In the genomic region with DNA sequence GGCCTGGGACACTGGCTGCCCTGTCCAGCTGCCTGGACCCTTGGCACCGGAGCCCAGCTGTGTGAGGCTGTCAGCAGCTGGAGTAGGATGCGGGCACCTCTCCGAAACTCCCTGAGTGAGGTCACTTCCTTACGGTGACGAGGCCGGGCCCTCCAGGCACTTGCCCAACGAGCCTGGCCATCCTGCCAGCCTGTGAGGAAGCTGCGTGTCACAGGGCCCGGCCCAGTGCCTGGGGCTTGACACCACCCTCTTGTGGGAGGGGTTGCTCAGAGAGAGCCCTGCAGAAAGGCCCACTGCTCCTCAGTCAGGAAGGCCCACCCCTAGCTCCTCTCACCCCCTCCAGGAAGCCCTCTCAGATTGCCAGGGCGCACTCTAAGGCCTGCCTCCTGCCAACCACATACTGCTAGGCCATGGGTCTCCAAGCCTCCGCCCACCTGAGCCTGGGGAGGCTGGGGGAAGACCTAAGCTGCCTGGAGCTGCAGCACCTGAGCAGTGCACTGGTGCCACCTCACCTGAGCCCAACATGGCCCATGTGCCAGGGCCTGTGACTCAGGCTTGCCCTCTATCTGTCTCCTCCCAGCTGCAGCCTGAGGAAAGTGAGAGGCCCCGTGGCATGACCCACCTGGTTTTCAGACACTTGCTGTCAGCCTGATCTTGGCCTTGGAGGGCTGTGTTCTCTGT, we compare ENCODE assay signal across 8 cellular contexts. TPM values are rescaled to one million over a fixed set of nuclear protein-coding genes. Genes with fewer than 3 reads are reported as not detected.
DNase-seq lines count a peak whose midpoint lies in the region; ATAC-seq, FAIRE-seq and TF ChIP-seq lines count a peak whose summit lies in the region.

No MANE protein-coding gene starts in this region.

- H3K4me1 ChIP-seq in Peyer's patch (peaks cover 0 to 22% (median 14%) of the 10 kb centered on the region in 4 donors), K562 (replicated peaks in 1 of 2; ENCODE audit: control insufficient read depth in 2 of 2, insufficient read depth in 2 of 2, low read length in 2 of 2) (peaks cover 6 to 48% of the 10 kb centered on the region in 2 experiments; a peak in 4 of 5 replicates), upper lobe of left lung (peaks cover 20 to 39% (median 28%) of the 10 kb centered on the region in 4 donors)

- no peak for TF ChIP-seq RAD21 in K562 (CRISPR knock-in tag; conservative IDR thresholded peaks at IDR 0.05 in 1 of 2, IDR thresholded peaks at IDR 0.05 in 1 of 2)

- H3K9me3 ChIP-seq in Peyer's patch (peaks cover 0 to 6% (median 2%) of the 10 kb centered on the region in 4 donors), K562 (replicated peaks; ENCODE audit: control insufficient read depth, insufficient read depth, low read depth, low read length) (peaks cover 6% of the 10 kb centered on the region), upper lobe of left lung (peaks cover 0 to 7% (median 4%) of the 10 kb centered on the region in 4 donors)

- peaks cover 3% of the 10 kb centered on the region; the same call in 1 of the 2 replicates for H4K20me1 ChIP-seq in K562 (replicated peaks; ENCODE audit: control insufficient read depth, insufficient read depth, low read length)

- TF ChIP-seq EP300 in K562 (IDR thresholded peaks at IDR 0.05; ENCODE audit: low read length) (no peak), upper lobe of left lung (IDR thresholded peaks at IDR 0.05) (no peak)

- no peaks in the 10 kb centered on the region for H3K27me3 ChIP-seq in Peyer's patch
- no peaks in the 10 kb centered on the region for H3K27me3 ChIP-seq in K562 (ENCODE audit: control insufficient read depth in 2 of 2, insufficient read depth in 2 of 2, low read length in 2 of 2)
- H3K27me3 ChIP-seq in kidney epithelial cell (ENCODE audit: control insufficient read depth, insufficient read depth, low read length), result no peaks in the 10 kb centered on the region
- peaks cover 0 to 12% (median 0%) of the 10 kb centered on the region in 4 donors for H3K27me3 ChIP-seq in upper lobe of left lung

- POLR2A ChIA-PET in K562 (lab: Yijun Ruan, JAX), result interaction anchor here (0.6 to 1.6 kb wide), 4 partner anchors 10 to 49 kb away, joined by 3 to 6 read pairs (median 3); no protein-coding TSS in a partner anchor

- no peak for TF ChIP-seq CTCF in Peyer's patch (IDR thresholded peaks at IDR 0.05)
- TF ChIP-seq CTCF in K562 (IDR thresholded peaks at IDR 0.05 in 2 of 3, conservative IDR thresholded peaks at IDR 0.05 in 1 of 3; ENCODE audit: insufficient read depth in 2 of 3, low read depth in 1 of 3, low read length in 3 of 3), result no peak
- no peak for TF ChIP-seq CTCF in kidney epithelial cell (IDR thresholded peaks at IDR 0.05; ENCODE audit: insufficient read depth, low read length, poor library complexity, severe bottlenecking)
- no peak for TF ChIP-seq CTCF in upper lobe of left lung (IDR thresholded peaks at IDR 0.05)

- 74% methylated on average over 12 of the region's 12 CpGs for WGBS in K562 (ENCODE audit: insufficient coverage, low coverage, missing lambda C conversion rate)
- 20 to 40% methylated on average over 1 to 11 of the region's 12 CpGs for WGBS in upper lobe of left lung, 2 donors

- no peak for TF ChIP-seq POLR2A in Peyer's patch (IDR thresholded peaks at IDR 0.05)
- TF ChIP-seq POLR2A in K562 (conservative IDR thresholded peaks at IDR 0.05), result no peak
- TF ChIP-seq POLR2A in upper lobe of left lung (IDR thresholded peaks at IDR 0.05), result peak in 1 of 4 donors; percentile 49

- no peak overlapping the region for H3K27ac ChIP-seq in Peyer's patch
- no peak overlapping the region for H3K27ac ChIP-seq in K562 (ENCODE audit: extremely low read depth, low read depth, low read length)
- H3K27ac ChIP-seq in upper lobe of left lung, result peak overlapping the region in 3 of 4 donors; percentile 13 to 72 (median 23)

- no peak for FAIRE-seq in K562 (lab: Jason Lieb, UNC)

- H3K79me2 ChIP-seq in K562 (ENCODE audit: control insufficient read depth, insufficient read depth, low read length), result peaks cover 6% of the 10 kb centered on the region; the same call in 1 of the 3 replicates

- no peaks in the 10 kb centered on the region for H3K9me1 ChIP-seq in K562 (ENCODE audit: control insufficient read depth, insufficient read depth, low read length)

- H3K4me2 ChIP-seq in K562 (ENCODE audit: insufficient read depth, low read length), result no peak overlapping the region

- H3K9ac ChIP-seq in K562 (ENCODE audit: insufficient read depth in 1 of 2, low read depth in 2 of 2, low read length in 2 of 2), result peak overlapping the region in 1 of 2 experiments; percentile 67; a peak in 2 of 4 replicates

- CTCF ChIA-PET in K562 (lab: Yijun Ruan, JAX; ENCODE audit: low intra/inter-chr PET ratio), result interaction anchor here (1.0 kb wide), 1 partner anchor 88 kb away, joined by 3 read pairs; no protein-coding TSS in a partner anchor

- no TSS peak for BruUV-seq in K562 (replicated peaks; lab: Mats Ljungman, UMichigan)

- no peaks in the 10 kb centered on the region for H3K36me3 ChIP-seq in Peyer's patch
- H3K36me3 ChIP-seq in K562 (ENCODE audit: control insufficient read depth, insufficient read depth, low read length), result no peaks in the 10 kb centered on the region
- H3K36me3 ChIP-seq in kidney epithelial cell (ENCODE audit: control insufficient read depth, insufficient read depth, low read length), result no peaks in the 10 kb centered on the region
- no peaks in the 10 kb centered on the region for H3K36me3 ChIP-seq in upper lobe of left lung

- no peak overlapping the region for H2AFZ ChIP-seq in K562 (ENCODE audit: low read depth, low read length)

- H3K4me3 ChIP-seq in Peyer's patch (no peak overlapping the region), K562 (no peak overlapping the region), kidney epithelial cell (ENCODE audit: low read depth, low read length) (no peak overlapping the region), upper lobe of left lung (no peak overlapping the region)

- in situ Hi-C loops in K562 (cut with MboI), result no loop called here

- no peak for ATAC-seq in K562
- peak; percentile 69 to 80 for ATAC-seq in upper lobe of left lung (ENCODE audit: low FRiP score in 2 of 2)
- ATAC-seq in HG02588 (IDR thresholded peaks at IDR 0.05; ENCODE audit: unreplicated experiment), result no peak

- DNase-seq in activated T-cell treated with anti-CD3 and anti-CD28 coated beads for 48 hours (ENCODE audit: low read depth) (peak; percentile 44), Peyer's patch (peak in 2 of 3 donors; percentile 63 to 69), K562 (ENCODE audit: extremely low read depth in 1 of 4, low spot score in 3 of 4) (no peak), kidney epithelial cell (ENCODE audit: low read depth) (peak; percentile 84), upper lobe of left lung (peak; percentile 91 to 95), midbrain (lab: John Stamatoyannopoulos, UW) (no peak)
- DNase-seq in activated T-cell treated with anti-CD3 and anti-CD28 coated beads, Interleukin-2, amount 50 U/mL, for 1 hour, result no peak

- intact Hi-C loops in K562 (cut with micrococcal nuclease), result no loop called here

RNA-seq across cellular contexts. Expression of gene PHLDA2, which starts 4.3 kb away (rescaled TPM):
- total RNA-seq in Peyer's patch (1 to 10 TPM in 3 of 4 donors, not detected in 1; 4.1 to 6.4 (median 4.9) TPM), K562 (2014; rRNA removed) (14.8 and 26.2 TPM in 2 replicates), K562 (2014; rRNA removed; fragmentation: Illumina TruSeq; extraction: Trizol) (0.70 and 0.76 TPM in 2 replicates), K562 (2015; rRNA removed; fragmentation: Illumina TruSeq; extraction: Trizol) (5.7 and 6.3 TPM in 2 replicates), K562 (2021) (42.4 and 43.2 TPM in 2 replicates), kidney epithelial cell (32.8 and 58.5 TPM in 2 replicates), upper lobe of left lung (10 to 100 TPM in 4 of 6 donors, 1 to 10 TPM in 1, not detected in 1; 8.6 to 38.9 (median 21.0) TPM)
- total RNA-seq in K562 (2011; cell fraction: chromatin; rRNA removed; ENCODE audit: low replicate concordance), result 3.2 and 7.8 TPM in 2 replicates
- total RNA-seq in K562 (2011; cell fraction: nucleolus; rRNA removed), result 13.6 and 14.7 TPM in 2 replicates
- 5.4 and 5.7 TPM in 2 replicates for total RNA-seq in K562 (2011; cell fraction: nucleoplasm; rRNA removed)
- polyA plus RNA-seq in K562 (2011; rRNA removed) (4.7 and 4.9 TPM in 2 replicates), K562 (2014; fragmentation: Illumina TruSeq; extraction: Trizol) (4.0 and 24.8 TPM in 2 replicates), K562 (2014; fragmentation: Nextera tagmentation; extraction: Ambion mirVana) (under 1 TPM; 0.43 to 0.87 TPM), K562 (2014; rRNA removed) (33.6 and 37.8 TPM in 2 replicates)
- polyA plus RNA-seq in K562 (2011; cell fraction: cytosol; rRNA removed), result 19.3 and 101 TPM in 2 replicates
- polyA plus RNA-seq in K562 (2011; cell fraction: nucleus; rRNA removed), result 10.5 and 21.0 TPM in 2 replicates
- 26.8 and 31.0 TPM in 2 replicates for polyA plus RNA-seq in K562 (2012)
- polyA minus RNA-seq in K562 (2011; rRNA and poly(A)+ RNA removed), result 0.84 and 1.1 TPM in 2 replicates
- 14.8 and 27.2 TPM in 2 replicates for polyA minus RNA-seq in K562 (2011; cell fraction: cytosol; rRNA and poly(A)+ RNA removed)
- 11.8 and 14.1 TPM in 2 replicates for polyA minus RNA-seq in K562 (2011; cell fraction: nucleus; rRNA and poly(A)+ RNA removed)

RNA-seq across cellular contexts. Expression of gene CDKN1C, which starts 47.9 kb away (rescaled TPM):
- total RNA-seq in Peyer's patch, result 10 to 100 TPM in 2 of 4 donors, 1 to 10 TPM in 2; 6.1 to 22.3 (median 11.1) TPM
- 7.1 and 13.9 TPM in 2 replicates for total RNA-seq in K562 (2011; cell fraction: chromatin; rRNA removed; ENCODE audit: low replicate concordance)
- 20.5 and 24.5 TPM in 2 replicates for total RNA-seq in K562 (2011; cell fraction: nucleolus; rRNA removed)
- total RNA-seq in K562 (2011; cell fraction: nucleoplasm; rRNA removed), result 10.9 and 11.1 TPM in 2 replicates
- total RNA-seq in K562 (2014; rRNA removed), result 19.2 and 23.5 TPM in 2 replicates
- total RNA-seq in K562 (2014; rRNA removed; fragmentation: Illumina TruSeq; extraction: Trizol), result 3.5 and 4.0 TPM in 2 replicates
- 2.8 and 3.5 TPM in 2 replicates for total RNA-seq in K562 (2015; rRNA removed; fragmentation: Illumina TruSeq; extraction: Trizol)
- total RNA-seq in K562 (2021), result 21.1 and 21.9 TPM in 2 replicates
- 9.2 and 17.4 TPM in 2 replicates for polyA plus RNA-seq in K562 (2011; rRNA removed)
- 12.9 and 29.1 TPM in 2 replicates for polyA plus RNA-seq in K562 (2011; cell fraction: cytosol; rRNA removed)
- 25.4 and 25.7 TPM in 2 replicates for polyA plus RNA-seq in K562 (2011; cell fraction: nucleus; rRNA removed)
- 10.9 and 13.2 TPM in 2 replicates for polyA plus RNA-seq in K562 (2012)
- polyA plus RNA-seq in K562 (2014; fragmentation: Illumina TruSeq; extraction: Trizol), result 3.9 and 5.2 TPM in 2 replicates
- 10 to 100 TPM in 1 of 2 experiments, 1 to 10 TPM in 1; 9.3 to 18.7 TPM for polyA plus RNA-seq in K562 (2014; fragmentation: Nextera tagmentation; extraction: Ambion mirVana)
- 11.0 and 13.0 TPM in 2 replicates for polyA plus RNA-seq in K562 (2014; rRNA removed)
- 4.8 and 6.4 TPM in 2 replicates for polyA minus RNA-seq in K562 (2011; rRNA and poly(A)+ RNA removed)
- 11.8 and 22.5 TPM in 2 replicates for polyA minus RNA-seq in K562 (2011; cell fraction: cytosol; rRNA and poly(A)+ RNA removed)
- 7.5 and 8.9 TPM in 2 replicates for polyA minus RNA-seq in K562 (2011; cell fraction: nucleus; rRNA and poly(A)+ RNA removed)
- 34.8 and 37.1 TPM in 2 replicates for total RNA-seq in kidney epithelial cell
- total RNA-seq in upper lobe of left lung, result 10 to 100 TPM; 23.4 to 71.9 (median 33.6) TPM

RNA-seq across cellular contexts. Expression of gene NAP1L4, which starts 58.6 kb away (rescaled TPM):
- total RNA-seq in Peyer's patch (100 to 1,000 TPM in 3 of 4 donors, 10 to 100 TPM in 1; 87.6 to 177 (median 119) TPM), K562 (2014; rRNA removed) (217 and 237 TPM in 2 replicates), K562 (2014; rRNA removed; fragmentation: Illumina TruSeq; extraction: Trizol) (179 and 210 TPM in 2 replicates), K562 (2015; rRNA removed; fragmentation: Illumina TruSeq; extraction: Trizol) (145 and 153 TPM in 2 replicates), K562 (2021) (167 and 180 TPM in 2 replicates), kidney epithelial cell (109 and 121 TPM in 2 replicates), upper lobe of left lung (100 to 1,000 TPM in 3 of 6 donors, 10 to 100 TPM in 3; 81.1 to 194 (median 103) TPM)
- 200 and 559 TPM in 2 replicates for total RNA-seq in K562 (2011; cell fraction: chromatin; rRNA removed; ENCODE audit: low replicate concordance)
- total RNA-seq in K562 (2011; cell fraction: nucleolus; rRNA removed), result 89.9 and 105 TPM in 2 replicates
- 185 and 193 TPM in 2 replicates for total RNA-seq in K562 (2011; cell fraction: nucleoplasm; rRNA removed)
- polyA plus RNA-seq in K562 (2011; rRNA removed) (145 and 176 TPM in 2 replicates), K562 (2014; fragmentation: Illumina TruSeq; extraction: Trizol) (154 and 184 TPM in 2 replicates), K562 (2014; fragmentation: Nextera tagmentation; extraction: Ambion mirVana) (10 to 100 TPM; 34.1 to 50.7 TPM), K562 (2014; rRNA removed) (221 and 244 TPM in 2 replicates)
- 72.7 and 90.0 TPM in 2 replicates for polyA plus RNA-seq in K562 (2011; cell fraction: cytosol; rRNA removed)
- 166 and 223 TPM in 2 replicates for polyA plus RNA-seq in K562 (2011; cell fraction: nucleus; rRNA removed)
- 103 and 135 TPM in 2 replicates for polyA plus RNA-seq in K562 (2012)
- 207 and 232 TPM in 2 replicates for polyA minus RNA-seq in K562 (2011; rRNA and poly(A)+ RNA removed)
- 66.1 and 67.2 TPM in 2 replicates for polyA minus RNA-seq in K562 (2011; cell fraction: cytosol; rRNA and poly(A)+ RNA removed)
- 76.3 and 166 TPM in 2 replicates for polyA minus RNA-seq in K562 (2011; cell fraction: nucleus; rRNA and poly(A)+ RNA removed)

Comparison
In these comparisons a context has a peak if more than half of its experiments do, and no peak if none do; other contexts are left out.
1. DNase-seq: peak in activated T-cell treated with anti-CD3 and anti-CD28 coated beads for 48 hours (single experiment), Peyer's patch (2 of 3), kidney epithelial cell (single experiment) and upper lobe of left lung (2 of 2); none in activated T-cell treated with anti-CD3 and anti-CD28 coated beads, Interleukin-2, amount 50 U/mL, for 1 hour (single experiment), K562 (0 of 4) and midbrain (single experiment).
2. H3K27ac ChIP-seq: peak in upper lobe of left lung (3 of 4); none in Peyer's patch (0 of 4) and K562 (single experiment).
3. ATAC-seq: peak in upper lobe of left lung (2 of 2); none in K562 (single experiment) and HG02588 (single experiment).